ENCODE assay signal across 7 cellular contexts in genomic region chr11:85699957-85700741, GRCh38. TPM values are rescaled to one million over a fixed set of nuclear protein-coding genes. Genes with fewer than 3 reads are reported as not detected.
A peak's percentile ranks its signal among the peaks of the same experiment; 100 is the strongest.
DNase-seq lines count a peak whose midpoint lies in the region; ATAC-seq and TF ChIP-seq lines count a peak whose summit lies in the region.

No MANE protein-coding gene starts in this region.

- DNase-seq in mucosa of descending colon (no peak), left lung (no peak), NCI-H2171 (lab: John Stamatoyannopoulos, UW) (no peak), GM19240 (ENCODE audit: insufficient read length, low spot score) (no peak)

- no peak overlapping the region for H3K4me3 ChIP-seq in mucosa of descending colon
- H3K4me3 ChIP-seq in left lung: no peak overlapping the region

- H3K27ac ChIP-seq in left lung: no peak overlapping the region

- TF ChIP-seq CTCF in mucosa of descending colon (IDR thresholded peaks at IDR 0.05) (no peak), left lung (IDR thresholded peaks at IDR 0.05) (no peak)

- H3K36me3 ChIP-seq in mucosa of descending colon (ENCODE audit: low read depth): no peaks in the 10 kb centered on the region
- no peaks in the 10 kb centered on the region for H3K36me3 ChIP-seq in left lung

- ATAC-seq in GM19025 (IDR thresholded peaks at IDR 0.05; ENCODE audit: low read depth, unreplicated experiment) (peak; percentile 87), GM21786 (IDR thresholded peaks at IDR 0.05; ENCODE audit: unreplicated experiment) (peak; percentile 95), HG03520 (IDR thresholded peaks at IDR 0.05; ENCODE audit: unreplicated experiment) (peak; percentile 85), mucosa of descending colon (peak; percentile 38), left lung (no peak)

- intact Hi-C loops in mucosa of descending colon (cut with DNase I, micrococcal nuclease) (no loop called here), left lung (cut with DNase I) (no loop called here)

- H3K4me1 ChIP-seq in mucosa of descending colon (ENCODE audit: low read depth) (no peaks in the 10 kb centered on the region), left lung (peaks cover 0 to 7% of the 10 kb centered on the region in 2 donors)

- H3K27me3 ChIP-seq in left lung: no peaks in the 10 kb centered on the region

- H3K9me3 ChIP-seq in mucosa of descending colon (no peaks in the 10 kb centered on the region), left lung (no peaks in the 10 kb centered on the region)

RNA-seq across cellular contexts. Expression of gene CCDC89, which starts 14.2 kb away (rescaled TPM):
- total RNA-seq in mucosa of descending colon: 1 to 10 TPM; 4.1 to 6.4 (median 4.1) TPM
- 1 to 10 TPM; 1.5 to 2.5 TPM for total RNA-seq in left lung

RNA-seq across cellular contexts. Expression of gene CREBZF, which starts 35.2 kb away (rescaled TPM):
- 10 to 100 TPM; 37.6 to 45.6 (median 40.7) TPM for total RNA-seq in mucosa of descending colon
- 10 to 100 TPM; 30.2 to 35.6 TPM for total RNA-seq in left lung

RNA-seq across cellular contexts. Expression of gene TMEM126A, which starts 52.4 kb away (rescaled TPM):
- total RNA-seq in mucosa of descending colon (10 to 100 TPM; 18.8 to 25.8 (median 19.4) TPM), left lung (10 to 100 TPM; 30.2 to 32.6 TPM)
